ENCODE assay signal across 11 cellular contexts in genomic region chr6:75546401-75546800, GRCh38. TPM values are rescaled to one million over a fixed set of nuclear protein-coding genes. Genes with fewer than 3 reads are reported as not detected.
DNase-seq lines count a peak whose midpoint lies in the region; ATAC-seq and TF ChIP-seq lines count a peak whose summit lies in the region.
"Had no signal": no experiment of that assay in that cellular context is flagged by ENCODE, and none has a peak within 500 bp of the region (broad histone marks: within the 10 kb centered on the region; RNA-seq: fewer than 3 reads in every experiment).

No MANE protein-coding gene starts in this region.

- H3K9ac ChIP-seq in MM.1S (ENCODE audit: low read length) = no peak overlapping the region

- no peak for ATAC-seq in activated CD8-positive, alpha-beta T cell treated with anti-CD3 and anti-CD28 coated beads for 36 hours
- ATAC-seq in GM21360 (IDR thresholded peaks at IDR 0.05; ENCODE audit: unreplicated experiment) = no peak
- no peak for ATAC-seq in HG02571 (IDR thresholded peaks at IDR 0.05; ENCODE audit: unreplicated experiment)

- no peak overlapping the region for H3K4me3 ChIP-seq in MM.1S (ENCODE audit: low read length)
- H3K4me3 ChIP-seq: SJSA1, skin epidermis had no signal

- peak; percentile 39 for TF ChIP-seq CTCF in MM.1S (IDR thresholded peaks at IDR 0.05; ENCODE audit: low read length)
- TF ChIP-seq CTCF in activated CD8-positive, alpha-beta T cell treated with anti-CD3 and anti-CD28 coated beads for 36 hours (IDR thresholded peaks at IDR 0.05) = no peak

- H3K27me3 ChIP-seq in MM.1S (replicated peaks; ENCODE audit: insufficient read depth, low read length) = no peaks in the 10 kb centered on the region
- H3K27me3 ChIP-seq: SJSA1 had no signal

- peaks cover 4% of the 10 kb centered on the region for H3K27me3 Mint-ChIP-seq in activated CD8-positive, alpha-beta T cell treated with anti-CD3 and anti-CD28 coated beads for 36 hours

- no peak overlapping the region for H3K27ac ChIP-seq in MM.1S (ENCODE audit: low read length)
- H3K27ac ChIP-seq: HL-60, SJSA1, skin epidermis had no signal

- no peak overlapping the region for H3K4me2 ChIP-seq in MM.1S (ENCODE audit: low read depth, low read length)

- H3K36me3 Mint-ChIP-seq in activated CD8-positive, alpha-beta T cell treated with anti-CD3 and anti-CD28 coated beads for 36 hours (ENCODE audit: low read depth) = no peaks in the 10 kb centered on the region

- H3K27ac Mint-ChIP-seq in activated CD8-positive, alpha-beta T cell treated with anti-CD3 and anti-CD28 coated beads for 36 hours = no peak overlapping the region

- H2AFZ ChIP-seq in MM.1S (ENCODE audit: low read length) = 0 out of 2 replicates have a peak overlapping the region, but pooled peaks have one; percentile 9

- DNase-seq in DMS53 (lab: John Stamatoyannopoulos, UW) (peak; percentile 28), DMS53 treated with DMSO at 0.1 percent for 48 hours (lab: John Stamatoyannopoulos, UW; ENCODE audit: unreplicated experiment) (no peak), MM.1S (peak; percentile 17), dedifferentiated amniotic fluid mesenchymal stem cell (ENCODE audit: extremely low spot score) (peak; percentile 43), renal cortical epithelial cell (ENCODE audit: low read depth) (peak; percentile 42)
- no peak for DNase-seq in activated CD8-positive, alpha-beta T cell treated with anti-CD3 and anti-CD28 coated beads for 36 hours

- no peaks in the 10 kb centered on the region for H3K9me2 ChIP-seq in MM.1S (replicated peaks; ENCODE audit: insufficient read depth, low read length)

- no peaks in the 10 kb centered on the region for H3K9me3 Mint-ChIP-seq in activated CD8-positive, alpha-beta T cell treated with anti-CD3 and anti-CD28 coated beads for 36 hours

- POLR2A ChIA-PET in activated CD8-positive, alpha-beta T cell treated with anti-CD3 and anti-CD28 coated beads for 36 hours (lab: Charles Lee) = no interaction called here

- H3K36me3 ChIP-seq in MM.1S (replicated peaks; ENCODE audit: insufficient read depth, low read length) = no peaks in the 10 kb centered on the region
- H3K36me3 ChIP-seq: SJSA1 had no signal

- peaks cover 12% of the 10 kb centered on the region for H3K4me1 ChIP-seq in MM.1S (ENCODE audit: low read length)

- H3K4me3 Mint-ChIP-seq in activated CD8-positive, alpha-beta T cell treated with anti-CD3 and anti-CD28 coated beads for 36 hours = no peak overlapping the region

- peaks cover 3% of the 10 kb centered on the region for H3F3A ChIP-seq in MM.1S (ENCODE audit: insufficient read depth, low read length)

- no peaks in the 10 kb centered on the region for H3K79me2 ChIP-seq in MM.1S (ENCODE audit: low read length)

- peaks cover under 1% of the 10 kb centered on the region for H3K4me1 Mint-ChIP-seq in activated CD8-positive, alpha-beta T cell treated with anti-CD3 and anti-CD28 coated beads for 36 hours (ENCODE audit: low read depth)

- CTCF ChIA-PET in activated CD8-positive, alpha-beta T cell treated with anti-CD3 and anti-CD28 coated beads for 36 hours (lab: Charles Lee) = interaction anchor here (0.6 to 1.1 kb wide), 6 partner anchors 17 to 337 kb away, joined by 3 to 4 read pairs (median 3); no protein-coding TSS in a partner anchor

- H4K20me1 ChIP-seq in MM.1S (ENCODE audit: insufficient read depth, low read length) = no peaks in the 10 kb centered on the region

- H3K9me3 ChIP-seq in MM.1S (replicated peaks; ENCODE audit: insufficient read depth, low read length) = no peaks in the 10 kb centered on the region
- H3K9me3 ChIP-seq: SJSA1 had no signal

- intact Hi-C loops in activated CD8-positive, alpha-beta T cell treated with anti-CD3 and anti-CD28 coated beads for 36 hours (cut with micrococcal nuclease) = no loop called here

RNA-seq across cellular contexts. Expression of gene FILIP1, which starts 52.8 kb away (rescaled TPM):
- total RNA-seq in renal cortical epithelial cell = 0.17 and 1.5 TPM in 2 replicates
- total RNA-seq in activated CD8-positive, alpha-beta T cell treated with anti-CD3 and anti-CD28 coated beads for 36 hours = under 1 TPM in 1 of 2 experiments, not detected in 1; 0.07 TPM

RNA-seq across cellular contexts. Expression of gene SENP6, which starts 55.3 kb away (rescaled TPM):
- total RNA-seq in renal cortical epithelial cell = 47.8 and 104 TPM in 2 replicates
- 10 to 100 TPM; 70.2 to 72.0 TPM for total RNA-seq in activated CD8-positive, alpha-beta T cell treated with anti-CD3 and anti-CD28 coated beads for 36 hours

Comparison
In these comparisons a context has a peak if more than half of its experiments do, and no peak if none do; other contexts are left out.
1. DNase-seq: peak in DMS53 (single experiment), MM.1S (single experiment), dedifferentiated amniotic fluid mesenchymal stem cell (single experiment) and renal cortical epithelial cell (single experiment); none in DMS53 treated with DMSO at 0.1 percent for 48 hours (single experiment) and activated CD8-positive, alpha-beta T cell treated with anti-CD3 and anti-CD28 coated beads for 36 hours (single experiment).